Comparison of ENCODE assay signal across 1 cellular context in the genomic region with DNA sequence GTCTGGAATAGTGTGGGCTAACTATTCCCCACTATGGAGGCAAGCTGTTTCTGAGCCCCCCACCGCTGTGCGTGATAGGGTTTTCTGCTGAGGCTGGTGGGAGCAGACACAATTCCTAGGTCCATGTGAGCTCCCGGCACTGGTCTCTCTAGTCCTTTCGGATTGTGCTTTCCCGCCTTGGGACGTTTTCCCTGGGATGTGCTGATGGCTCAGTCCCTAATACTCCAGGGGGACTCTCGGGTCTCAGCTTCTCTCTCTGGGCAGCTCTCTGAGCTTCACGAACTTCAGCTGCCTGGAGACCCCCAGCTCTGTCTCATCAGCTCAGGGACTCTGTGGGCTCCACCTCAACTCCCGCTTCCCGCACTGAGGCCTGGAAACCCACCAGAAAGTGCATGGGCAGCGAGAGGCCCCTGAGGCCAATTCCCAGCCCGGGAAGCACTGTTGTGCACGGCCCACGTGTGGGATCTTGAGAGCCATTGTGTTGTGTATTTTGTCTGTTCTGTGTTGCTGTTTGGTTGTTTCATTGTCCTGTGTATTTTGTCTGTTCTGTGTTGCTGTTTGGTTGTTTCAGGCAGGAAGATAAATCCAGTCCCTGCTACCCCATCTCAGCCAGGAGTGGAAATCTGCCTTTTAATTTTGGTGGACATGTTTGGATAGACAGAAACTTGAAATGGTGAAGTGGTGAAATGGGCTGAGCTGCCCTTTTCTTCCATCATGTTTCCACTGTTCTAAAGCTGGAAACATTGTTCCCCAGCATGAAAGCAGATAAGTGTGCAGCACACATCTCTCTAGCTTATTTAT.
A peak's percentile ranks its signal among the peaks of the same experiment; 100 is the strongest.
TF ChIP-seq lines count a peak whose summit lies in the region.

No MANE protein-coding gene starts in this region.

TF ChIP-seq in H1, 55 proteins besides CTCF, POLR2A, EP300 and RAD21:
- no peak for TF ChIP-seq TAF1 (IDR thresholded peaks at IDR 0.05; ENCODE audit: low read depth, low read length)
- TF ChIP-seq E2F6 (IDR thresholded peaks at IDR 0.05), result peak; percentile 69
TF ChIP-seq in H1: peak in this region for 1.
